In genomic region chr19:42283248-42284065, GRCh38 we compare ENCODE assay signal across 8 cellular contexts. TPM values are rescaled to one million over a fixed set of nuclear protein-coding genes. Genes with fewer than 3 reads are reported as not detected.
DNase-seq lines count a peak whose midpoint lies in the region; ATAC-seq and TF ChIP-seq lines count a peak whose summit lies in the region.

No MANE protein-coding gene starts in this region.

- H3K27me3 ChIP-seq in BLaER1 (no peaks in the 10 kb centered on the region), right lobe of liver (no peaks in the 10 kb centered on the region)

- no peaks in the 10 kb centered on the region for H3K9me3 Mint-ChIP-seq in activated CD4-positive, alpha-beta T cell treated with anti-CD3 and anti-CD28 coated beads, Interleukin-2, amount 10 ng/mL, durations not matched to agents 7 days and 5 days

- CTCF ChIA-PET in activated CD4-positive, alpha-beta T cell treated with anti-CD3 and anti-CD28 coated beads, Interleukin-2, amount 10 ng/mL, durations not matched to agents 7 days and 5 days (lab: Charles Lee) = interaction anchor here (1.7 kb wide), 1 partner anchor 13 kb away, joined by 6 read pairs; no protein-coding TSS in a partner anchor

- H3K4me3 ChIP-seq in BLaER1 (peak overlapping the region; percentile 73), right lobe of liver (peak overlapping the region; percentile 35 to 68 (median 51))

- DNase-seq in GM19240 (ENCODE audit: insufficient read length, low spot score) (peak; percentile 95), NCI-H510A (lab: John Stamatoyannopoulos, UW) (peak; percentile 95), dermis blood vessel endothelial cell (peak; percentile 95), right lobe of liver (peak; percentile 97 to 98 (median 97))
- peak; percentile 97 for DNase-seq in activated CD4-positive, alpha-beta T cell treated with anti-CD3 and anti-CD28 coated beads, Interleukin-2, amount 10 ng/mL, durations not matched to agents 7 days and 5 days
- peak; percentile 95 for DNase-seq in stimulated activated CD4-positive, alpha-beta T cell treated with anti-CD3 and anti-CD28 coated beads, Interleukin-4, amount 100 ng/mL, for 1 hour

- H3K27ac Mint-ChIP-seq in activated CD4-positive, alpha-beta T cell treated with anti-CD3 and anti-CD28 coated beads, Interleukin-2, amount 10 ng/mL, durations not matched to agents 7 days and 5 days = no peak overlapping the region

- H3K4me1 Mint-ChIP-seq in activated CD4-positive, alpha-beta T cell treated with anti-CD3 and anti-CD28 coated beads, Interleukin-2, amount 10 ng/mL, durations not matched to agents 7 days and 5 days = peaks cover 46% of the 10 kb centered on the region

- H3K4me1 ChIP-seq in BLaER1 (peaks cover 75% of the 10 kb centered on the region), right lobe of liver (peaks cover 0 to 49% (median 17%) of the 10 kb centered on the region in 4 donors)

- H3K9me3 ChIP-seq in BLaER1 (no peaks in the 10 kb centered on the region), right lobe of liver (no peaks in the 10 kb centered on the region)

- TF ChIP-seq POLR2A in right lobe of liver (IDR thresholded peaks at IDR 0.05) = no peak

- H3K27me3 Mint-ChIP-seq in activated CD4-positive, alpha-beta T cell treated with anti-CD3 and anti-CD28 coated beads, Interleukin-2, amount 10 ng/mL, durations not matched to agents 7 days and 5 days = no peaks in the 10 kb centered on the region

- H3K36me3 ChIP-seq in BLaER1 (peaks cover 17% of the 10 kb centered on the region), right lobe of liver (peaks cover 0 to 17% (median 9%) of the 10 kb centered on the region in 4 donors)

- no peak for TF ChIP-seq CTCF in right lobe of liver (IDR thresholded peaks at IDR 0.05)

- H3K27ac ChIP-seq in BLaER1 (peak overlapping the region; percentile 90), right lobe of liver (peak overlapping the region; percentile 74 to 90 (median 78))

- peak; percentile 41 for ATAC-seq in HG03439 (IDR thresholded peaks at IDR 0.05; ENCODE audit: unreplicated experiment)
- ATAC-seq in right lobe of liver = peak; percentile 65 to 82 (median 76)

- peaks cover 69% of the 10 kb centered on the region for H4K20me1 ChIP-seq in BLaER1

- H3K4me3 Mint-ChIP-seq in activated CD4-positive, alpha-beta T cell treated with anti-CD3 and anti-CD28 coated beads, Interleukin-2, amount 10 ng/mL, durations not matched to agents 7 days and 5 days = no peak overlapping the region

- peaks cover 12% of the 10 kb centered on the region for H3K36me3 Mint-ChIP-seq in activated CD4-positive, alpha-beta T cell treated with anti-CD3 and anti-CD28 coated beads, Interleukin-2, amount 10 ng/mL, durations not matched to agents 7 days and 5 days (ENCODE audit: low read depth)

- intact Hi-C loops in right lobe of liver (cut with DNase I) = no loop called here

- H3K9ac ChIP-seq in BLaER1 = peak overlapping the region; percentile 86

- H3K4me2 ChIP-seq in BLaER1 = peak overlapping the region; percentile 99

- POLR2A ChIA-PET in activated CD4-positive, alpha-beta T cell treated with anti-CD3 and anti-CD28 coated beads, Interleukin-2, amount 10 ng/mL, durations not matched to agents 7 days and 5 days (lab: Charles Lee) = interaction anchor here (0.9 kb wide), 1 partner anchor 371 kb away, joined by 5 read pairs; no protein-coding TSS in a partner anchor

- WGBS in right lobe of liver (ENCODE audit: insufficient coverage, low coverage, low lambda C conversion rate, missing lambda C conversion rate) = 4% methylated on average over 34 of the region's 73 CpGs

RNA-seq across cellular contexts. Expression of gene CIC, which starts 14.4 kb away (rescaled TPM):
- total RNA-seq in activated CD4-positive, alpha-beta T cell treated with anti-CD3 and anti-CD28 coated beads, Interleukin-2, amount 10 ng/mL, durations not matched to agents 7 days and 5 days = 10 to 100 TPM; 69.3 to 81.0 TPM
- total RNA-seq in dermis blood vessel endothelial cell = 20.6 and 39.7 TPM in 2 replicates
- 10 to 100 TPM; 19.9 to 53.6 (median 35.2) TPM for total RNA-seq in right lobe of liver

RNA-seq across cellular contexts. Expression of gene PRR19, which starts 18.5 kb away (rescaled TPM):
- under 1 TPM; 0.54 to 0.62 TPM for total RNA-seq in activated CD4-positive, alpha-beta T cell treated with anti-CD3 and anti-CD28 coated beads, Interleukin-2, amount 10 ng/mL, durations not matched to agents 7 days and 5 days
- total RNA-seq in dermis blood vessel endothelial cell = 0.84 and 1.2 TPM in 2 replicates
- total RNA-seq in right lobe of liver = under 1 TPM; 0.18 to 0.74 (median 0.21) TPM

RNA-seq across cellular contexts. Expression of gene PAFAH1B3, which starts 19.0 kb away (rescaled TPM):
- total RNA-seq in activated CD4-positive, alpha-beta T cell treated with anti-CD3 and anti-CD28 coated beads, Interleukin-2, amount 10 ng/mL, durations not matched to agents 7 days and 5 days = 10 to 100 TPM; 43.5 to 46.6 TPM
- total RNA-seq in dermis blood vessel endothelial cell (38.5 and 40.2 TPM in 2 replicates), right lobe of liver (10 to 100 TPM in 1 of 6 experiments, 1 to 10 TPM in 5; 1.6 to 10.6 (median 5.0) TPM)

RNA-seq across cellular contexts. Expression of gene ERF, which starts 28.5 kb away (rescaled TPM):
- total RNA-seq in activated CD4-positive, alpha-beta T cell treated with anti-CD3 and anti-CD28 coated beads, Interleukin-2, amount 10 ng/mL, durations not matched to agents 7 days and 5 days = 10 to 100 TPM; 56.5 to 57.9 TPM
- total RNA-seq in dermis blood vessel endothelial cell = 32.7 and 42.4 TPM in 2 replicates
- 10 to 100 TPM; 15.4 to 35.7 (median 30.5) TPM for total RNA-seq in right lobe of liver

RNA-seq across cellular contexts. Expression of gene TMEM145, which starts 29.7 kb away (rescaled TPM):
- total RNA-seq in activated CD4-positive, alpha-beta T cell treated with anti-CD3 and anti-CD28 coated beads, Interleukin-2, amount 10 ng/mL, durations not matched to agents 7 days and 5 days = not detected
- 0.09 TPM in 1 of 2 replicates, not detected in the other for total RNA-seq in dermis blood vessel endothelial cell
- total RNA-seq in right lobe of liver = under 1 TPM in 3 of 6 experiments, not detected in 3; 0.10 to 0.16 (median 0.12) TPM

Comparison
In these comparisons a context has a peak if more than half of its experiments do, and no peak if none do; other contexts are left out.
1. Peak in every context shown above with its lines: DNase-seq, ATAC-seq, H3K4me3 ChIP-seq and H3K27ac ChIP-seq.